ENCODE assay signal across 1 cellular context in genomic region chr12:121467638-121468403, GRCh38.
TF ChIP-seq lines count a peak whose summit lies in the region.

No MANE protein-coding gene starts in this region.

TF ChIP-seq in K562, 482 proteins besides CTCF, POLR2A, EP300 and RAD21 (continued from another document):
- TF ChIP-seq REST (CRISPR knock-in tag; IDR thresholded peaks at IDR 0.05; ENCODE audit: low read depth) (0 out of 2 replicates have a peak, but pooled peaks have one; percentile 67), SAFB (IDR thresholded peaks at IDR 0.05; ENCODE audit: borderline replicate concordance, low read depth, low read length) (peak; percentile 53; the same call in 1 of the 2 replicates), MEIS2 (IDR thresholded peaks at IDR 0.05; ENCODE audit: partially characterized antibody) (no peak), HDAC1 (IDR thresholded peaks at IDR 0.05) (peak in 1 of 2 experiments; percentile 71; a peak in 2 of 4 replicates), MTA1 (IDR thresholded peaks at IDR 0.05; ENCODE audit: borderline replicate concordance) (no peak)
TF ChIP-seq in K562: peak in this region for 33.
